Comparison of ENCODE assay signal across 21 cellular contexts in the genomic region with DNA sequence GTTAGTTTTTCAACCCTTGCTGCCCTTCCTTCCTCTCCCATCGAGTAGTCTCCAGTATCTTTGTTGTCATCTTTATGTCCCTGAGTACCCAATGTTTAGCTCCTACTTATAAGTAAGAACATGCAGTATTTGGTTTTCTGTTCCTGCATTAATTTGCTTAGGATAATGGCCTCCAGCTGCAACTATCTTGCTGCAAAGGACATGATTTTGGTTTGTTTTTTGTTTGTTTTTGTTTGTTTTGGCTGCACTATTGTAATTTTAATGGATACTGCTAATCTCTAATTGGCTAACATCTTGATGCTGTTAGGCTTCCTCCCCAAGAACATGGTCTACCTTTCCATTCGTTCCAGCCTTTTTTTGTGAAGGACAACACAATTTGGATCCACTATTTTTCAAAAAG.
"Had no signal": no experiment of that assay in that cellular context is flagged by ENCODE, and none has a peak within 500 bp of the region (broad histone marks: within the 10 kb centered on the region; RNA-seq: fewer than 3 reads in every experiment).

No MANE protein-coding gene starts in this region.

- H3K36me3 ChIP-seq: ascending aorta, brain microvascular endothelial cell, neutrophil, ovary, upper lobe of left lung had no signal

- H3K27ac ChIP-seq: ascending aorta, brain microvascular endothelial cell, foreskin keratinocyte, neutrophil, ovary, upper lobe of left lung had no signal

- H3K27me3 ChIP-seq: ascending aorta, brain microvascular endothelial cell, neutrophil, ovary, upper lobe of left lung had no signal

- H3K9me3 ChIP-seq: neutrophil, ovary, upper lobe of left lung had no signal

- H3K4me3 Mint-ChIP-seq: activated CD4-positive, alpha-beta T cell treated with anti-CD3 and anti-CD28 coated beads, Interleukin-2, amount 10 ng/mL, durations not matched to agents 24 days and 14 days; activated naive CD4-positive, alpha-beta T cell treated with anti-CD3 and anti-CD28 coated beads for 36 hours; dendritic cell treated with granulocyte-macrophage colony-stimulating factor and Interleukin-4, amounts not matched to agents 40 ng/mL and 50 ng/mL, for 4 days; memory B cell; natural killer cell treated with Interleukin-12 subunit alpha and Interleukin-12 subunit beta and Interleukin-15 and Interleukin-18, amount 100 ng/mL, for 72 hours; T-helper 17 cell had no signal

- H3K4me3 ChIP-seq: ascending aorta, ovary, upper lobe of left lung had no signal

- H3K27me3 Mint-ChIP-seq: activated CD4-positive, alpha-beta T cell treated with anti-CD3 and anti-CD28 coated beads, Interleukin-2, amount 10 ng/mL, durations not matched to agents 24 days and 14 days; natural killer cell treated with Interleukin-12 subunit alpha and Interleukin-12 subunit beta and Interleukin-15 and Interleukin-18, amount 100 ng/mL, for 72 hours; T-helper 17 cell had no signal

- ATAC-seq: foreskin keratinocyte; left colon; natural killer cell treated with Interleukin-12 subunit alpha and Interleukin-12 subunit beta and Interleukin-15 and Interleukin-18, amount 100 ng/mL, for 72 hours; right cardiac atrium; T-helper 17 cell had no signal

- H3K27ac Mint-ChIP-seq: activated CD4-positive, alpha-beta T cell treated with anti-CD3 and anti-CD28 coated beads, Interleukin-2, amount 10 ng/mL, durations not matched to agents 24 days and 14 days; activated naive CD4-positive, alpha-beta T cell treated with anti-CD3 and anti-CD28 coated beads for 36 hours; dendritic cell treated with granulocyte-macrophage colony-stimulating factor and Interleukin-4, amounts not matched to agents 40 ng/mL and 50 ng/mL, for 4 days; memory B cell; natural killer cell treated with Interleukin-12 subunit alpha and Interleukin-12 subunit beta and Interleukin-15 and Interleukin-18, amount 100 ng/mL, for 72 hours; T-helper 17 cell had no signal

- DNase-seq: activated CD4-positive, alpha-beta T cell treated with anti-CD3 and anti-CD28 coated beads, Interleukin-2, amount 10 ng/mL, durations not matched to agents 24 days and 14 days; activated CD8-positive, alpha-beta memory T cell treated with anti-CD3 and anti-CD28 coated beads for 24 hours; activated effector memory CD4-positive, alpha-beta T cell treated with Interleukin-2 at 50 U/mL for 16 hours; activated naive CD4-positive, alpha-beta T cell treated with anti-CD3 and anti-CD28 coated beads for 36 hours; activated T-cell treated with anti-CD3 and anti-CD28 coated beads, Interleukin-2, amount 50 U/mL, for 48 hours; brain microvascular endothelial cell; caudate nucleus; effector CD4-positive, alpha-beta T cell; foreskin keratinocyte; left colon; ovary; right cardiac atrium; stimulated activated CD4-positive, alpha-beta T cell treated with anti-CD3 and anti-CD28 coated beads, Interleukin-4, amount 100 ng/mL, for 24 hours; stimulated activated naive CD4-positive, alpha-beta T cell treated with Interleukin-2 at 50 U/mL for 16 hours; T-helper 17 cell; upper lobe of left lung had no signal

- H3K4me1 ChIP-seq: foreskin keratinocyte had no signal
